11 cellular contexts compared by ENCODE assay signal in genomic region chr2:189217546-189217945, GRCh38. TPM values are rescaled to one million over a fixed set of nuclear protein-coding genes. Genes with fewer than 3 reads are reported as not detected.
DNase-seq lines count a peak whose midpoint lies in the region; ATAC-seq, FAIRE-seq and TF ChIP-seq lines count a peak whose summit lies in the region.
"Had no signal": no experiment of that assay in that cellular context is flagged by ENCODE, and none has a peak within 500 bp of the region (broad histone marks: within the 10 kb centered on the region; RNA-seq: fewer than 3 reads in every experiment).

No MANE protein-coding gene starts in this region.

- H3K9me3 ChIP-seq in K562 (replicated peaks; ENCODE audit: control insufficient read depth, insufficient read depth, low read depth, low read length) (no peaks in the 10 kb centered on the region), iPS DF 6.9 (ENCODE audit: control insufficient read depth, insufficient read depth, low read length) (no peaks in the 10 kb centered on the region), smooth muscle cell (replicated peaks; ENCODE audit: low read depth) (no peaks in the 10 kb centered on the region)

- peaks cover 17% of the 10 kb centered on the region for H3F3A ChIP-seq in smooth muscle cell (ENCODE audit: low read depth)

- H3K9ac ChIP-seq in K562 (ENCODE audit: insufficient read depth in 1 of 2, low read depth in 2 of 2, low read length in 2 of 2) (no peak overlapping the region), smooth muscle cell (ENCODE audit: low read depth) (peak overlapping the region; percentile 70)

- no peaks in the 10 kb centered on the region for H3K27me3 ChIP-seq in K562 (ENCODE audit: control insufficient read depth in 2 of 2, insufficient read depth in 2 of 2, low read length in 2 of 2)
- H3K27me3 ChIP-seq in iPS DF 6.9 (ENCODE audit: control insufficient read depth, insufficient read depth, low read length), result no peaks in the 10 kb centered on the region
- H3K27me3 ChIP-seq in smooth muscle cell (ENCODE audit: low read depth), result no peaks in the 10 kb centered on the region

- TF ChIP-seq CTCF in K562 (IDR thresholded peaks at IDR 0.05 in 2 of 3, conservative IDR thresholded peaks at IDR 0.05 in 1 of 3; ENCODE audit: insufficient read depth in 2 of 3, low read depth in 1 of 3, low read length in 3 of 3) (no peak), smooth muscle cell (IDR thresholded peaks at IDR 0.05; ENCODE audit: borderline replicate concordance, insufficient read depth, poor library complexity, severe bottlenecking) (no peak)

- H3K4me2 ChIP-seq in K562 (ENCODE audit: insufficient read depth, low read length), result no peak overlapping the region
- peak overlapping the region; percentile 77 for H3K4me2 ChIP-seq in smooth muscle cell

- H3K9me1 ChIP-seq in K562 (ENCODE audit: control insufficient read depth, insufficient read depth, low read length), result no peaks in the 10 kb centered on the region

- H3K36me3 ChIP-seq in K562 (ENCODE audit: control insufficient read depth, insufficient read depth, low read length) (no peaks in the 10 kb centered on the region), iPS DF 6.9 (ENCODE audit: control insufficient read depth, insufficient read depth, low read length) (no peaks in the 10 kb centered on the region), smooth muscle cell (ENCODE audit: low read depth) (no peaks in the 10 kb centered on the region)

- DNase-seq in HEK293T (ENCODE audit: extremely low spot score), result peak; percentile 9
- peak in 1 of 4 experiments; percentile 19 for DNase-seq in K562 (ENCODE audit: extremely low read depth in 1 of 4, low spot score in 3 of 4)
- peak; percentile 92 for DNase-seq in iPS DF 6.9 (ENCODE audit: low read depth, low spot score)
- peak; percentile 6 for DNase-seq in smooth muscle cell (lab: John Stamatoyannopoulos, UW; ENCODE audit: unreplicated experiment)
- no peak for DNase-seq in NCI-H1417 treated with DMSO at 0.1 percent for 48 hours (lab: John Stamatoyannopoulos, UW)
- no peak for DNase-seq in stimulated activated CD4-positive, alpha-beta T cell treated with anti-CD3 and anti-CD28 coated beads, Interleukin-4, amount 100 ng/mL, for 4 hours
- no peak for DNase-seq in epidermal melanocyte (ENCODE audit: insufficient read length, low spot score)
- DNase-seq: activated CD4-positive, alpha-beta T cell treated with anti-CD3 and anti-CD28 coated beads, Interleukin-2, amount 10 ng/mL, durations not matched to agents 24 days and 14 days; activated gamma-delta T cell treated with Interleukin-2 at 50 U/mL for 16 hours had no signal

- no peak for TF ChIP-seq EP300 in K562 (IDR thresholded peaks at IDR 0.05; ENCODE audit: low read length)

- peak; percentile 46 for FAIRE-seq in K562 (lab: Jason Lieb, UNC)
- FAIRE-seq: D721Med had no signal

- no TSS peak for BruUV-seq in K562 (replicated peaks; lab: Mats Ljungman, UMichigan)

- intact Hi-C loops in K562 (cut with micrococcal nuclease), result no loop called here

- H4K20me1 ChIP-seq in K562 (replicated peaks; ENCODE audit: control insufficient read depth, insufficient read depth, low read length), result no peaks in the 10 kb centered on the region
- no peaks in the 10 kb centered on the region for H4K20me1 ChIP-seq in smooth muscle cell (ENCODE audit: low read depth)

- TF ChIP-seq POLR2A in K562 (conservative IDR thresholded peaks at IDR 0.05), result no peak

- no peak overlapping the region for H3K4me3 ChIP-seq in K562
- H3K4me3 ChIP-seq in iPS DF 6.9 (ENCODE audit: low read length), result no peak overlapping the region
- H3K4me3 ChIP-seq in smooth muscle cell, result peak overlapping the region; percentile 3

- CTCF ChIA-PET in HEK293T (lab: Yijun Ruan, JAX) (interaction anchor here (0.6 to 0.7 kb wide), 2 partner anchors 122 to 239 kb away, joined by 4 read pairs; no protein-coding TSS in a partner anchor), K562 (lab: Yijun Ruan, JAX; ENCODE audit: low intra/inter-chr PET ratio) (no interaction called here)

- 7% methylated on average over 4 of the region's 6 CpGs for WGBS in K562 (ENCODE audit: insufficient coverage, low coverage, missing lambda C conversion rate)
- WGBS in iPS DF 6.9 (ENCODE audit: insufficient coverage, insufficient read length), result no CpG with 5 or more reads among the region's 6 CpGs
- WGBS in smooth muscle cell (ENCODE audit: low lambda C conversion rate), result 5% methylated on average over 6 of the region's 6 CpGs

- no peak for TF ChIP-seq RAD21 in K562 (CRISPR knock-in tag; conservative IDR thresholded peaks at IDR 0.05 in 1 of 2, IDR thresholded peaks at IDR 0.05 in 1 of 2)

- no peak overlapping the region for H3K27ac ChIP-seq in K562 (ENCODE audit: extremely low read depth, low read depth, low read length)
- H3K27ac ChIP-seq in iPS DF 6.9 (ENCODE audit: low read length), result no peak overlapping the region
- H3K27ac ChIP-seq in smooth muscle cell (ENCODE audit: low read depth), result peak overlapping the region; percentile 94

- H3K4me1 ChIP-seq in K562 (replicated peaks in 1 of 2; ENCODE audit: control insufficient read depth in 2 of 2, insufficient read depth in 2 of 2, low read length in 2 of 2) (peaks cover 0 to 3% of the 10 kb centered on the region in 2 experiments; a peak in 2 of 5 replicates), iPS DF 6.9 (ENCODE audit: control insufficient read depth, insufficient read depth, low read length) (peaks cover 5% of the 10 kb centered on the region), smooth muscle cell (ENCODE audit: low read depth) (peaks cover 8% of the 10 kb centered on the region)

- ATAC-seq in K562, result peak; percentile 54; the same call in 2 of the 3 replicates
- no peak for ATAC-seq in GM18520 (IDR thresholded peaks at IDR 0.05; ENCODE audit: unreplicated experiment)

- POLR2A ChIA-PET in HEK293T (lab: Yijun Ruan, JAX), result no interaction called here
- POLR2A ChIA-PET in K562 (lab: Yijun Ruan, JAX), result interaction anchor here (1.1 kb wide), 1 partner anchor 10 kb away, joined by 3 read pairs; no protein-coding TSS in a partner anchor

- peak overlapping the region; percentile 26 for H2AFZ ChIP-seq in K562 (ENCODE audit: low read depth, low read length)
- H2AFZ ChIP-seq in smooth muscle cell (ENCODE audit: low read depth), result peak overlapping the region; percentile 45

- in situ Hi-C loops in K562 (cut with MboI), result no loop called here

- H3K79me2 ChIP-seq in K562 (ENCODE audit: control insufficient read depth, insufficient read depth, low read length) (no peaks in the 10 kb centered on the region), smooth muscle cell (ENCODE audit: low read depth) (no peaks in the 10 kb centered on the region)

TF ChIP-seq in HEK293T, 16 proteins besides CTCF, POLR2A, EP300 and RAD21:
- TF ChIP-seq SP1 (IDR thresholded peaks at IDR 0.05) (no peak), FOXK2 (IDR thresholded peaks at IDR 0.05) (no peak), L3MBTL2 (conservative IDR thresholded peaks at IDR 0.05) (no peak), ARNT (IDR thresholded peaks at IDR 0.05) (no peak), SUZ12 (IDR thresholded peaks at IDR 0.05) (no peak), FOXM1 (IDR thresholded peaks at IDR 0.05; ENCODE audit: borderline replicate concordance) (no peak)
- TF ChIP-seq, protein P1, sequence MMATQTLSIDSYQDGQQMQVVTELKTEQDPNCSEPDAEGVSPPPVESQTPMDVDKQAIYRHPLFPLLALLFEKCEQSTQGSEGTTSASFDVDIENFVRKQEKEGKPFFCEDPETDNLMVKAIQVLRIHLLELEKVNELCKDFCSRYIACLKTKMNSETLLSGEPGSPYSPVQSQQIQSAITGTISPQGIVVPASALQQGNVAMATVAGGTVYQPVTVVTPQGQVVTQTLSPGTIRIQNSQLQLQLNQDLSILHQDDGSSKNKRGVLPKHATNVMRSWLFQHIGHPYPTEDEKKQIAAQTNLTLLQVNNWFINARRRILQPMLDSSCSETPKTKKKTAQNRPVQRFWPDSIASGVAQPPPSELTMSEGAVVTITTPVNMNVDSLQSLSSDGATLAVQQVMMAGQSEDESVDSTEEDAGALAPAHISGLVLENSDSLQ (IDR thresholded peaks at IDR 0.05), result no peak

TF ChIP-seq in K562, 482 proteins besides CTCF, POLR2A, EP300 and RAD21 (continues in another document):
- TF ChIP-seq THRA (IDR thresholded peaks at IDR 0.05), result no peak

RNA-seq across cellular contexts. Expression of gene COL5A2, which starts 38.0 kb away (rescaled TPM):
- total RNA-seq in K562 (2011; cell fraction: chromatin; rRNA removed; ENCODE audit: low replicate concordance), result 0.60 and 0.62 TPM in 2 replicates
- 0.13 TPM in 1 of 2 replicates, not detected in the other for total RNA-seq in K562 (2011; cell fraction: nucleolus; rRNA removed)
- total RNA-seq in K562 (2011; cell fraction: nucleoplasm; rRNA removed), result 0.07 and 1.1 TPM in 2 replicates
- 0.20 and 0.54 TPM in 2 replicates for total RNA-seq in K562 (2014; rRNA removed)
- 0.26 and 0.44 TPM in 2 replicates for total RNA-seq in K562 (2014; rRNA removed; fragmentation: Illumina TruSeq; extraction: Trizol)
- total RNA-seq in K562 (2015; rRNA removed; fragmentation: Illumina TruSeq; extraction: Trizol), result 0.26 and 0.29 TPM in 2 replicates
- 0.42 and 0.45 TPM in 2 replicates for total RNA-seq in K562 (2021)
- polyA plus RNA-seq in K562 (2011; rRNA removed), result 0.18 and 0.19 TPM in 2 replicates
- polyA plus RNA-seq in K562 (2011; cell fraction: cytosol; rRNA removed), result 0.06 and 0.27 TPM in 2 replicates
- 0.48 and 0.57 TPM in 2 replicates for polyA plus RNA-seq in K562 (2011; cell fraction: nucleus; rRNA removed)
- 0.10 and 0.11 TPM in 2 replicates for polyA plus RNA-seq in K562 (2012)
- 0.17 and 0.19 TPM in 2 replicates for polyA plus RNA-seq in K562 (2014; fragmentation: Illumina TruSeq; extraction: Trizol)
- polyA plus RNA-seq in K562 (2014; fragmentation: Nextera tagmentation; extraction: Ambion mirVana), result under 1 TPM; 0.01 to 0.03 TPM
- 0.03 and 0.07 TPM in 2 replicates for polyA plus RNA-seq in K562 (2014; rRNA removed)
- polyA minus RNA-seq in K562 (2011; rRNA and poly(A)+ RNA removed), result 0.53 and 0.57 TPM in 2 replicates
- polyA minus RNA-seq in K562 (2011; cell fraction: cytosol; rRNA and poly(A)+ RNA removed), result not detected in 2 replicates
- polyA minus RNA-seq in K562 (2011; cell fraction: nucleus; rRNA and poly(A)+ RNA removed), result 0.27 and 0.44 TPM in 2 replicates
- total RNA-seq in smooth muscle cell, result 697 and 944 TPM in 2 replicates
- polyA plus RNA-seq in smooth muscle cell, result 295 and 364 TPM in 2 replicates

Comparison
In these comparisons a context has a peak if more than half of its experiments do, and no peak if none do; other contexts are left out.
1. DNase-seq: peak in HEK293T (single experiment), iPS DF 6.9 (single experiment) and smooth muscle cell (single experiment); none in NCI-H1417 treated with DMSO at 0.1 percent for 48 hours (single experiment), stimulated activated CD4-positive, alpha-beta T cell treated with anti-CD3 and anti-CD28 coated beads, Interleukin-4, amount 100 ng/mL, for 4 hours (0 of 2) and epidermal melanocyte (single experiment).
2. RNA of gene COL5A2, which starts 38.0 kb away (total RNA-seq): 697 to 944 TPM in smooth muscle cell; 0.07 to 1.1 TPM in K562; every median in the first group is over 100 times any median in the second.